8 cellular contexts compared by ENCODE assay signal in genomic region chr1:151539321-151540020, GRCh38. TPM values are rescaled to one million over a fixed set of nuclear protein-coding genes. Genes with fewer than 3 reads are reported as not detected.
DNase-seq lines count a peak whose midpoint lies in the region; ATAC-seq and TF ChIP-seq lines count a peak whose summit lies in the region.

No MANE protein-coding gene starts in this region.

- H3K27me3 ChIP-seq in PC-3 (ENCODE audit: low read length) (no peaks in the 10 kb centered on the region), rectal smooth muscle tissue (ENCODE audit: control insufficient read depth, insufficient read depth, low read length) (no peaks in the 10 kb centered on the region)

- no peaks in the 10 kb centered on the region for H3F3A ChIP-seq in PC-3 (ENCODE audit: low read length, unreplicated experiment)

- H3K36me3 ChIP-seq in PC-3 (ENCODE audit: low read depth, low read length) (peaks cover 16% of the 10 kb centered on the region; the same call in 1 of the 2 replicates), rectal smooth muscle tissue (ENCODE audit: control insufficient read depth, insufficient read depth, low read length) (peaks cover 3% of the 10 kb centered on the region)

- TF ChIP-seq CTCF in PC-3 (conservative IDR thresholded peaks at IDR 0.05; ENCODE audit: low read depth, low read length) (no peak), brain (conservative IDR thresholded peaks at IDR 0.05) (no peak)

- no peaks in the 10 kb centered on the region for H3K9me3 ChIP-seq in PC-3 (ENCODE audit: low read length)

- ATAC-seq in GM21786 (IDR thresholded peaks at IDR 0.05; ENCODE audit: unreplicated experiment) (peak; percentile 41), PC-3 (peak; percentile 69)

- H3K4me3 ChIP-seq in PC-3 (ENCODE audit: low read length) (peak overlapping the region; percentile 81), rectal smooth muscle tissue (ENCODE audit: low read length) (peak overlapping the region; percentile 82)

- H2AFZ ChIP-seq in PC-3 (ENCODE audit: low read length), result no peak overlapping the region

- H3K27ac ChIP-seq in PC-3 (ENCODE audit: low read length) (peak overlapping the region; percentile 86), rectal smooth muscle tissue (ENCODE audit: low read depth, low read length) (peak overlapping the region; percentile 81)

- DNase-seq in GDM1 (lab: John Stamatoyannopoulos, UW) (peak; percentile 21), KBM-7 (peak; percentile 89), PC-3 (peak; percentile 100), iPS DF 19.7 (ENCODE audit: low read depth, low spot score) (peak; percentile 71)
- no peak for DNase-seq in effector CD4-positive, alpha-beta T cell

- CTCF ChIA-PET in PC-3 (lab: Charles Lee), result interaction anchor here (0.5 to 1.2 kb wide), 8 partner anchors 28 to 910 kb away, joined by 3 to 15 read pairs (median 5); partner anchors contain the start of genes CGN, MRPL9 and PI4KB

- POLR2A ChIA-PET in PC-3 (lab: Charles Lee; ENCODE audit: unreplicated experiment), result interaction anchor here (0.5 to 1.0 kb wide), 9 partner anchors 9 to 453 kb away, joined by 4 to 8 read pairs (median 4); partner anchors contain the start of genes C2CD4D and CGN

- H4K20me1 ChIP-seq in PC-3 (ENCODE audit: low read length), result peaks cover 34% of the 10 kb centered on the region

- H3K4me3 Mint-ChIP-seq in brain, result peak overlapping the region; percentile 97 to 98 (median 98)

- intact Hi-C loops in PC-3 (cut with micrococcal nuclease), result loop anchor here (1.0 to 10.0 kb wide), 6 partner anchors 10 to 345 kb away; partner anchors contain the start of genes PIP5K1A, POGZ and VPS72

- H3K4me1 Mint-ChIP-seq in brain, result peaks cover 46% of the 10 kb centered on the region

- peak overlapping the region; percentile 79 for H3K4me2 ChIP-seq in PC-3 (ENCODE audit: low read length)

- in situ Hi-C loops in KBM-7 (cut with MboI; ENCODE audit: low pct_unique_long_range_greater_than_20kb, low sequenced_read_pairs), result no loop called here

- peak overlapping the region; percentile 89 to 94 (median 91) for H3K27ac Mint-ChIP-seq in brain

- H3K9ac ChIP-seq in PC-3 (ENCODE audit: low read length) (peak overlapping the region; percentile 72), rectal smooth muscle tissue (ENCODE audit: low read length) (peak overlapping the region; percentile 8)

- BruUV-seq in PC-3 (replicated peaks; lab: Mats Ljungman, UMichigan), result TSS peak; percentile 79

- H3K9me2 ChIP-seq in PC-3 (replicated peaks; ENCODE audit: low read length), result no peaks in the 10 kb centered on the region

- peaks cover 20% of the 10 kb centered on the region for H3K27me3 Mint-ChIP-seq in brain

- H3K9me3 Mint-ChIP-seq in brain, result peaks cover 0 to 2% (median 0%) of the 10 kb centered on the region in 5 experiments

- H3K36me3 Mint-ChIP-seq in brain, result peaks cover 13% of the 10 kb centered on the region

- peaks cover 66% of the 10 kb centered on the region for H3K4me1 ChIP-seq in PC-3 (ENCODE audit: insufficient read depth, low read length)
- H3K4me1 ChIP-seq in rectal smooth muscle tissue (ENCODE audit: control insufficient read depth, insufficient read depth, low read length), result peaks cover 14% of the 10 kb centered on the region

- peaks cover 42% of the 10 kb centered on the region for H3K79me2 ChIP-seq in PC-3 (ENCODE audit: low read length)

RNA-seq across cellular contexts. Expression of gene TUFT1, which starts 0.6 kb away (rescaled TPM):
- total RNA-seq in PC-3 (2014; rRNA removed), result 33.9 and 46.9 TPM in 2 replicates
- polyA plus RNA-seq in brain (ENCODE audit: insufficient read depth, low read depth, low replicate concordance), result 20.6 TPM

RNA-seq across cellular contexts. Expression of gene CGN, which starts 28.3 kb away (rescaled TPM):
- 13.3 and 20.1 TPM in 2 replicates for total RNA-seq in PC-3 (2014; rRNA removed)
- 7.1 TPM for polyA plus RNA-seq in brain (ENCODE audit: insufficient read depth, low read depth, low replicate concordance)
